ENCODE assay signal across 22 cellular contexts in genomic region chr2:223649941-223650530, GRCh38. TPM values are rescaled to one million over a fixed set of nuclear protein-coding genes. Genes with fewer than 3 reads are reported as not detected.
"Had no signal": no experiment of that assay in that cellular context is flagged by ENCODE, and none has a peak within 500 bp of the region (broad histone marks: within the 10 kb centered on the region; RNA-seq: fewer than 3 reads in every experiment).

No MANE protein-coding gene starts in this region.

- DNase-seq: activated B cell treated with CpG ODN at 0.5 μM for 24 hours; activated CD4-positive, alpha-beta T cell treated with anti-CD3 and anti-CD28 coated beads, Interleukin-2, amount 10 ng/mL, durations not matched to agents 24 days and 14 days; activated CD8-positive, alpha-beta memory T cell treated with anti-CD3 and anti-CD28 coated beads, Interleukin-2, amount 50 U/mL, for 4 hours; activated CD8-positive, alpha-beta T cell treated with anti-CD3 and anti-CD28 coated beads, Interleukin-2, amount 10 ng/mL, durations not matched to agents 7 days and 5 days; activated effector memory CD4-positive, alpha-beta T cell treated with anti-CD3 and anti-CD28 coated beads, Interleukin-2, amount 50 U/mL, for 16 hours; activated T-cell treated with anti-CD3 and anti-CD28 coated beads, Interleukin-2, amount 50 U/mL, for 48 hours; brain microvascular endothelial cell; cortex of kidney; effector CD4-positive, alpha-beta T cell; foreskin fibroblast; mesendoderm; posterior cingulate gyrus; small intestine; stimulated activated naive CD8-positive, alpha-beta T cell treated with anti-CD3 and anti-CD28 coated beads, Interleukin-15, Interleukin-2, amounts not matched to agents 100 U/mL and 50 U/mL, for 24 hours; transverse colon had no signal

- H3K36me3 Mint-ChIP-seq: activated naive CD4-positive, alpha-beta T cell treated with anti-CD3 and anti-CD28 coated beads, Interleukin-2, amount 50 U/mL, for 72 hours had no signal

- H3K27ac Mint-ChIP-seq: activated B cell treated with CpG ODN at 0.5 μM for 24 hours; activated CD4-positive, alpha-beta T cell treated with anti-CD3 and anti-CD28 coated beads, Interleukin-2, amount 10 ng/mL, durations not matched to agents 24 days and 14 days; activated CD8-positive, alpha-beta T cell treated with anti-CD3 and anti-CD28 coated beads, Interleukin-2, amount 10 ng/mL, durations not matched to agents 7 days and 5 days; activated naive CD4-positive, alpha-beta T cell treated with anti-CD3 and anti-CD28 coated beads, Interleukin-2, amount 50 U/mL, for 72 hours had no signal

- H3K27me3 ChIP-seq: brain microvascular endothelial cell, right atrium auricular region, transverse colon, vagina had no signal

- H3K27ac ChIP-seq: brain microvascular endothelial cell, right atrium auricular region, transverse colon, vagina had no signal

- H3K27me3 Mint-ChIP-seq: activated CD4-positive, alpha-beta T cell treated with anti-CD3 and anti-CD28 coated beads, Interleukin-2, amount 10 ng/mL, durations not matched to agents 24 days and 14 days had no signal

- ATAC-seq: activated CD8-positive, alpha-beta T cell treated with anti-CD3 and anti-CD28 coated beads, Interleukin-2, amount 10 ng/mL, durations not matched to agents 7 days and 5 days; activated naive CD4-positive, alpha-beta T cell treated with anti-CD3 and anti-CD28 coated beads, Interleukin-2, amount 50 U/mL, for 72 hours; stimulated activated naive CD8-positive, alpha-beta T cell treated with anti-CD3 and anti-CD28 coated beads, Interleukin-15, Interleukin-2, amounts not matched to agents 100 U/mL and 50 U/mL, for 24 hours had no signal

- H3K36me3 ChIP-seq: brain microvascular endothelial cell, right atrium auricular region, transverse colon, vagina had no signal

- FAIRE-seq: endothelial cell of umbilical vein, small intestine, TTC549 had no signal

- H3K9me3 Mint-ChIP-seq: activated CD4-positive, alpha-beta T cell treated with anti-CD3 and anti-CD28 coated beads, Interleukin-2, amount 10 ng/mL, durations not matched to agents 24 days and 14 days; activated naive CD4-positive, alpha-beta T cell treated with anti-CD3 and anti-CD28 coated beads, Interleukin-2, amount 50 U/mL, for 72 hours had no signal

- H3K4me1 Mint-ChIP-seq: activated B cell treated with CpG ODN at 0.5 μM for 24 hours; activated CD4-positive, alpha-beta T cell treated with anti-CD3 and anti-CD28 coated beads, Interleukin-2, amount 10 ng/mL, durations not matched to agents 24 days and 14 days had no signal

- H3K4me3 ChIP-seq: right atrium auricular region, transverse colon, vagina had no signal

- H3K4me1 ChIP-seq: right atrium auricular region, transverse colon, vagina had no signal

- H3K9me3 ChIP-seq: right atrium auricular region, transverse colon, vagina had no signal

- H3K4me3 Mint-ChIP-seq: activated B cell treated with CpG ODN at 0.5 μM for 24 hours; activated CD4-positive, alpha-beta T cell treated with anti-CD3 and anti-CD28 coated beads, Interleukin-2, amount 10 ng/mL, durations not matched to agents 24 days and 14 days; activated CD8-positive, alpha-beta T cell treated with anti-CD3 and anti-CD28 coated beads, Interleukin-2, amount 10 ng/mL, durations not matched to agents 7 days and 5 days had no signal

RNA-seq across cellular contexts. Expression of gene SCG2, which starts 47.9 kb away (rescaled TPM):
- total RNA-seq: activated CD4-positive, alpha-beta T cell treated with anti-CD3 and anti-CD28 coated beads, Interleukin-2, amount 10 ng/mL, durations not matched to agents 24 days and 14 days; activated CD8-positive, alpha-beta T cell treated with anti-CD3 and anti-CD28 coated beads, Interleukin-2, amount 10 ng/mL, durations not matched to agents 7 days and 5 days; activated naive CD4-positive, alpha-beta T cell treated with anti-CD3 and anti-CD28 coated beads, Interleukin-2, amount 50 U/mL, for 72 hours; endothelial cell of umbilical vein; liver; T-helper 2 cell treated with Interferon-gamma antibody and Interleukin-4, amounts not matched to agents 100 ng/mL and 5 ng/mL, for 36 hours had no signal
- polyA plus RNA-seq: endothelial cell of umbilical vein, liver had no signal
